Comparison of ENCODE assay signal across 24 cellular contexts in genomic region chr3:184631339-184631965, GRCh38.
"Had no signal": no experiment of that assay in that cellular context is flagged by ENCODE, and none has a peak within 500 bp of the region (broad histone marks: within the 10 kb centered on the region; RNA-seq: fewer than 3 reads in every experiment).

No MANE protein-coding gene starts in this region.

- H3K9ac ChIP-seq: neural progenitor cell had no signal

- H3K9me3 ChIP-seq: esophagus squamous epithelium, gastrocnemius medialis, tibial nerve had no signal

- ATAC-seq: activated CD8-positive, alpha-beta T cell treated with anti-CD3 and anti-CD28 coated beads for 36 hours; activated T-cell treated with anti-CD3 and anti-CD28 coated beads, Interleukin-2, amount 50 U/mL, for 4 hours; activated T-helper 17 cell treated with anti-CD3 and anti-CD28 coated beads, Interleukin-2, amount 50 U/mL, for 72 hours; naive thymus-derived CD4-positive, alpha-beta T cell; right cardiac atrium had no signal

- H3K9me3 Mint-ChIP-seq: activated CD4-positive, alpha-beta T cell treated with anti-CD3 and anti-CD28 coated beads, Interleukin-2, amount 10 ng/mL, durations not matched to agents 7 days and 5 days; activated CD8-positive, alpha-beta T cell treated with anti-CD3 and anti-CD28 coated beads for 36 hours; activated T-cell treated with anti-CD3 and anti-CD28 coated beads, Interleukin-2, amount 50 U/mL, for 4 hours; activated T-helper 17 cell treated with anti-CD3 and anti-CD28 coated beads, Interleukin-2, amount 50 U/mL, for 72 hours; central memory CD8-positive, alpha-beta T cell; immature natural killer cell; neural progenitor cell had no signal

- H3K4me3 ChIP-seq: esophagus squamous epithelium, gastrocnemius medialis, hepatocyte, neural progenitor cell, tibial nerve had no signal

- H3K27ac ChIP-seq: epithelial cell of prostate, esophagus squamous epithelium, gastrocnemius medialis, hepatocyte, neural progenitor cell, tibial nerve had no signal

- H3K4me2 ChIP-seq: hepatocyte, neural progenitor cell had no signal

- H3K27ac Mint-ChIP-seq: activated CD4-positive, alpha-beta T cell treated with anti-CD3 and anti-CD28 coated beads, Interleukin-2, amount 10 ng/mL, durations not matched to agents 7 days and 5 days; activated CD8-positive, alpha-beta T cell treated with anti-CD3 and anti-CD28 coated beads for 36 hours; activated T-helper 17 cell treated with anti-CD3 and anti-CD28 coated beads, Interleukin-2, amount 50 U/mL, for 72 hours; immature natural killer cell had no signal

- H3K36me3 ChIP-seq: esophagus squamous epithelium, gastrocnemius medialis, neural progenitor cell, tibial nerve had no signal

- H3K79me2 ChIP-seq: hepatocyte had no signal

- H3K27me3 Mint-ChIP-seq: activated CD8-positive, alpha-beta T cell treated with anti-CD3 and anti-CD28 coated beads for 36 hours had no signal

- H3K36me3 Mint-ChIP-seq: immature natural killer cell, neural progenitor cell had no signal

- H3K27me3 ChIP-seq: esophagus squamous epithelium, gastrocnemius medialis, hepatocyte, neural progenitor cell, tibial nerve had no signal

- DNase-seq: activated CD4-positive, alpha-beta T cell treated with anti-CD3 and anti-CD28 coated beads for 1 hour; activated CD4-positive, alpha-beta T cell treated with anti-CD3 and anti-CD28 coated beads, Interleukin-2, amount 10 ng/mL, durations not matched to agents 7 days and 5 days; activated CD8-positive, alpha-beta T cell treated with anti-CD3 and anti-CD28 coated beads for 36 hours; activated gamma-delta T cell treated with Interleukin-2 at 50 U/mL for 16 hours; activated naive CD4-positive, alpha-beta T cell treated with anti-CD3 and anti-CD28 coated beads, Interleukin-2, amount 50 U/mL, for 16 hours; activated T-cell treated with anti-CD3 and anti-CD28 coated beads, Interleukin-2, amount 50 U/mL, for 4 hours; amniotic stem cell; dermis blood vessel endothelial cell; effector CD4-positive, alpha-beta T cell; esophagus squamous epithelium; gastrocnemius medialis; immature natural killer cell; midbrain; naive thymus-derived CD4-positive, alpha-beta T cell; right cardiac atrium; stimulated activated CD4-positive, alpha-beta T cell treated with anti-CD3 and anti-CD28 coated beads, Interleukin-2, amount 100 ng/mL, for 48 hours; stimulated activated naive CD4-positive, alpha-beta T cell treated with Interleukin-2 at 50 U/mL for 16 hours; T-helper 9 cell had no signal

- H3K4me1 Mint-ChIP-seq: activated T-helper 17 cell treated with anti-CD3 and anti-CD28 coated beads, Interleukin-2, amount 50 U/mL, for 72 hours; central memory CD8-positive, alpha-beta T cell had no signal

- H3K4me3 Mint-ChIP-seq: activated CD4-positive, alpha-beta T cell treated with anti-CD3 and anti-CD28 coated beads, Interleukin-2, amount 10 ng/mL, durations not matched to agents 7 days and 5 days; activated CD8-positive, alpha-beta T cell treated with anti-CD3 and anti-CD28 coated beads for 36 hours; activated T-cell treated with anti-CD3 and anti-CD28 coated beads, Interleukin-2, amount 50 U/mL, for 4 hours; activated T-helper 17 cell treated with anti-CD3 and anti-CD28 coated beads, Interleukin-2, amount 50 U/mL, for 72 hours; central memory CD8-positive, alpha-beta T cell; immature natural killer cell; naive thymus-derived CD4-positive, alpha-beta T cell had no signal
